In the genomic region with DNA sequence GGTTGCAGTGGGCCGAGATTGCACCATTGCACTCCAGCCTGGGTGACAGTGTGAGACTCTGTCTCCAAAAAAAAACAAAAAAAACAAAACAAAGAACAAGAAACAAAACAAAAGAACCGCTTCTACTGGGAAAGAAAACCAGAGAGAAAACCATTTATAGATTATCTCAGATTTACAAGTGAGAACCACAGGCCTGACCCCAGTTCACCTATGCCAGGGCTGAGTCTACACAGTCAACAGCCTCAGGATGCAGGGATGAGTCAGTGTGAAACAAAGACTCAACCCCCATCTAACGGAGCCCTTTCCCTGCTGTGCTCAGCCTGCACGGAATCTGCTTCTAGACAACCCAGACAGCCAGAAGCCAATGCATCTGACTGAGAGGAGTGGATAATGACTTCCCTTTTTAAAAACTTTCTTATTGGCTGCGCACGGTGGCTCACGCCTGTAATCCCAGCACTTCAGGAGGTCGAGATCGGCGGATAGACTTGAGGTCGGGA, we compare ENCODE assay signal across 9 cellular contexts. TPM values are rescaled to one million over a fixed set of nuclear protein-coding genes. Genes with fewer than 3 reads are reported as not detected.
DNase-seq lines count a peak whose midpoint lies in the region; ATAC-seq and TF ChIP-seq lines count a peak whose summit lies in the region.
"Had no signal": no experiment of that assay in that cellular context is flagged by ENCODE, and none has a peak within 500 bp of the region (broad histone marks: within the 10 kb centered on the region; RNA-seq: fewer than 3 reads in every experiment).

No MANE protein-coding gene starts in this region.

- POLR2A ChIA-PET in activated CD4-positive, alpha-beta memory T cell treated with anti-CD3 and anti-CD28 coated beads for 36 hours (lab: Charles Lee) = interaction anchor here (1.4 to 2.1 kb wide), 6 partner anchors 26 to 97 kb away, joined by 4 to 18 read pairs (median 8); a partner anchor contains a TSS

- peak; percentile 72 for ATAC-seq in GM21423 (IDR thresholded peaks at IDR 0.05; ENCODE audit: unreplicated experiment)

- peaks cover 43% of the 10 kb centered on the region for H3K4me1 Mint-ChIP-seq in activated CD4-positive, alpha-beta memory T cell treated with anti-CD3 and anti-CD28 coated beads for 36 hours (ENCODE audit: low read depth)
- no peaks in the 10 kb centered on the region for H3K4me1 Mint-ChIP-seq in Calu3 (ENCODE audit: low read depth, unreplicated experiment)

- H3K27me3 Mint-ChIP-seq in activated CD4-positive, alpha-beta memory T cell treated with anti-CD3 and anti-CD28 coated beads for 36 hours = peaks cover 9% of the 10 kb centered on the region
- peaks cover 39% of the 10 kb centered on the region for H3K27me3 Mint-ChIP-seq in Calu3 (ENCODE audit: unreplicated experiment)

- peaks cover 20 to 76% (median 71%) of the 10 kb centered on the region in 10 experiments for H3K4me1 ChIP-seq in BLaER1 treated with 17β-estradiol and CSF1 and Interleukin-3, amounts not matched to agents 10 nM and 100 nM

- TF ChIP-seq CTCF in HL-60 (IDR thresholded peaks at IDR 0.05; ENCODE audit: insufficient read depth, low read length) (no peak), fibroblast of mammary gland (conservative IDR thresholded peaks at IDR 0.05; ENCODE audit: control insufficient read depth, insufficient read depth, low read depth, low read length) (no peak), Calu3 (IDR thresholded peaks at IDR 0.05; ENCODE audit: unreplicated experiment) (no peak)

- H3K4me2 ChIP-seq in BLaER1 treated with 17β-estradiol and CSF1 and Interleukin-3, amounts not matched to agents 10 nM and 100 nM = peak overlapping the region in 10 of 11 experiments; percentile 5 to 83 (median 63); a peak in 15 of 22 replicates

- DNase-seq in HL-60 (ENCODE audit: low read depth in 1 of 2, low spot score in 1 of 2) = peak; percentile 7 to 24
- peak; percentile 90 for DNase-seq in activated CD4-positive, alpha-beta memory T cell treated with anti-CD3 and anti-CD28 coated beads for 36 hours
- peak; percentile 94 for DNase-seq in fibroblast of mammary gland (ENCODE audit: low read depth)
- DNase-seq in stimulated activated CD8-positive, alpha-beta memory T cell treated with anti-CD3 and anti-CD28 coated beads, Interleukin-2, amount 100 ng/mL, for 48 hours (ENCODE audit: low read depth in 2 of 2) = peak; percentile 36 to 60
- DNase-seq in Calu3 = no peak
- no peak for DNase-seq in posterior vena cava (ENCODE audit: low spot score)

- CTCF ChIA-PET in activated CD4-positive, alpha-beta memory T cell treated with anti-CD3 and anti-CD28 coated beads for 36 hours (lab: Charles Lee) = interaction anchor here (0.8 to 2.4 kb wide), 4 partner anchors 47 to 113 kb away, joined by 3 to 7 read pairs (median 4); no protein-coding TSS in a partner anchor
- CTCF ChIA-PET in Calu3 (lab: Charles Lee) = no interaction called here

- peak overlapping the region in 1 of 11 experiments; percentile 16; a peak in 1 of 22 replicates for H3K27ac ChIP-seq in BLaER1 treated with 17β-estradiol and CSF1 and Interleukin-3, amounts not matched to agents 10 nM and 100 nM
- H3K27ac ChIP-seq in HL-60 (replicated peaks) = no peak overlapping the region

- H3K9me3 Mint-ChIP-seq in activated CD4-positive, alpha-beta memory T cell treated with anti-CD3 and anti-CD28 coated beads for 36 hours = no peaks in the 10 kb centered on the region
- no peaks in the 10 kb centered on the region for H3K9me3 Mint-ChIP-seq in Calu3 (ENCODE audit: low read depth, unreplicated experiment)

- H3K4me3 Mint-ChIP-seq in activated CD4-positive, alpha-beta memory T cell treated with anti-CD3 and anti-CD28 coated beads for 36 hours = peak overlapping the region; percentile 40
- no peak overlapping the region for H3K4me3 Mint-ChIP-seq in Calu3 (ENCODE audit: low read depth, unreplicated experiment)
- H3K4me3 Mint-ChIP-seq: nephron had no signal

- no peak overlapping the region for H3K9ac ChIP-seq in BLaER1 treated with 17β-estradiol and CSF1 and Interleukin-3, amounts not matched to agents 10 nM and 100 nM

- H3K36me3 Mint-ChIP-seq in activated CD4-positive, alpha-beta memory T cell treated with anti-CD3 and anti-CD28 coated beads for 36 hours = no peaks in the 10 kb centered on the region
- H3K36me3 Mint-ChIP-seq in Calu3 (ENCODE audit: insufficient read depth, unreplicated experiment) = no peaks in the 10 kb centered on the region

- peak overlapping the region; percentile 94 for H3K27ac Mint-ChIP-seq in activated CD4-positive, alpha-beta memory T cell treated with anti-CD3 and anti-CD28 coated beads for 36 hours
- H3K27ac Mint-ChIP-seq in Calu3 (ENCODE audit: unreplicated experiment) = no peak overlapping the region
- H3K27ac Mint-ChIP-seq: nephron had no signal

- no peaks in the 10 kb centered on the region for H3K36me3 ChIP-seq in BLaER1 treated with 17β-estradiol and CSF1 and Interleukin-3, amounts not matched to agents 10 nM and 100 nM

- BruUV-seq in Calu3 (replicated peaks; lab: Mats Ljungman, UMichigan) = no TSS peak

- no peaks in the 10 kb centered on the region for H3K9me3 ChIP-seq in BLaER1 treated with 17β-estradiol and CSF1 and Interleukin-3, amounts not matched to agents 10 nM and 100 nM (replicated peaks in 1 of 11)

- intact Hi-C loops in activated CD4-positive, alpha-beta memory T cell treated with anti-CD3 and anti-CD28 coated beads for 36 hours (cut with micrococcal nuclease) = loop anchor here (1.0 to 2.0 kb wide), 8 partner anchors 47 to 464 kb away; no protein-coding TSS in a partner anchor
- intact Hi-C loops in Calu3 (cut with micrococcal nuclease; ENCODE audit: unreplicated experiment) (no loop called here), posterior vena cava (cut with DNase I) (no loop called here)

- H4K20me1 ChIP-seq in BLaER1 treated with 17β-estradiol and CSF1 and Interleukin-3, amounts not matched to agents 10 nM and 100 nM = no peaks in the 10 kb centered on the region

- H3K27me3 ChIP-seq in BLaER1 treated with 17β-estradiol and CSF1 and Interleukin-3, amounts not matched to agents 10 nM and 100 nM = no peaks in the 10 kb centered on the region
- H3K27me3 ChIP-seq in HL-60 (ENCODE audit: insufficient read depth, poor library complexity, severe bottlenecking) = peaks cover 3% of the 10 kb centered on the region

- H3K4me3 ChIP-seq in BLaER1 treated with 17β-estradiol and CSF1 and Interleukin-3, amounts not matched to agents 10 nM and 100 nM = no peak overlapping the region
- H3K4me3 ChIP-seq in HL-60 (replicated peaks; ENCODE audit: insufficient read depth, low read length) (no peak overlapping the region), fibroblast of mammary gland (ENCODE audit: control insufficient read depth, low read depth, low read length) (no peak overlapping the region)

RNA-seq across cellular contexts. Expression of a gene that starts 25.5 kb away (rescaled TPM):
- total RNA-seq in activated CD4-positive, alpha-beta memory T cell treated with anti-CD3 and anti-CD28 coated beads for 36 hours = 100 to 1,000 TPM; 495 to 541 TPM
- total RNA-seq in Calu3 (2022) (296 and 307 TPM in 2 replicates), posterior vena cava (100 to 1,000 TPM; 243 to 339 TPM)

Comparison
In these comparisons a context has a peak if more than half of its experiments do, and no peak if none do; other contexts are left out.
1. DNase-seq: peak in HL-60 (2 of 2), activated CD4-positive, alpha-beta memory T cell treated with anti-CD3 and anti-CD28 coated beads for 36 hours (single experiment), fibroblast of mammary gland (single experiment) and stimulated activated CD8-positive, alpha-beta memory T cell treated with anti-CD3 and anti-CD28 coated beads, Interleukin-2, amount 100 ng/mL, for 48 hours (2 of 2); none in Calu3 (single experiment) and posterior vena cava (single experiment).